Comparison of ENCODE assay signal across 8 cellular contexts in genomic region chr12:132084681-132085635, GRCh38. TPM values are rescaled to one million over a fixed set of nuclear protein-coding genes. Genes with fewer than 3 reads are reported as not detected.
DNase-seq lines count a peak whose midpoint lies in the region; ATAC-seq and TF ChIP-seq lines count a peak whose summit lies in the region.

No MANE protein-coding gene starts in this region.

- WGBS in tibial nerve, 2 donors: 8 to 13% methylated on average over 40 to 47 of the region's 51 CpGs

- H3K9ac ChIP-seq in neural progenitor cell: no peak overlapping the region

- TF ChIP-seq CTCF in fibroblast of villous mesenchyme (IDR thresholded peaks at IDR 0.05; ENCODE audit: insufficient read depth, low read depth, low read length): no peak
- TF ChIP-seq CTCF in neural progenitor cell (IDR thresholded peaks at IDR 0.05): no peak
- TF ChIP-seq CTCF in tibial nerve (IDR thresholded peaks at IDR 0.05): no peak

- H3K4me1 ChIP-seq in neural progenitor cell (peaks cover 4% of the 10 kb centered on the region), tibial nerve (peaks cover 0 to 22% (median 6%) of the 10 kb centered on the region in 4 donors)

- no peaks in the 10 kb centered on the region for H3K27me3 ChIP-seq in neural progenitor cell
- no peaks in the 10 kb centered on the region for H3K27me3 ChIP-seq in tibial nerve

- no peak for TF ChIP-seq POLR2A in tibial nerve (IDR thresholded peaks at IDR 0.05)

- H3K4me1 Mint-ChIP-seq in activated T-helper 17 cell treated with anti-CD3 and anti-CD28 coated beads, Interleukin-2, amount 50 U/mL, for 72 hours: peaks cover 17% of the 10 kb centered on the region
- H3K4me1 Mint-ChIP-seq in neural progenitor cell: peaks cover 23% of the 10 kb centered on the region

- H3K4me2 ChIP-seq in neural progenitor cell: peak overlapping the region; percentile 75

- H3K4me3 Mint-ChIP-seq in activated T-helper 17 cell treated with anti-CD3 and anti-CD28 coated beads, Interleukin-2, amount 50 U/mL, for 72 hours: peak overlapping the region; percentile 94
- H3K4me3 Mint-ChIP-seq in neural progenitor cell: peak overlapping the region; percentile 88

- peaks cover 11% of the 10 kb centered on the region for H4K20me1 ChIP-seq in neural progenitor cell (ENCODE audit: low read depth)

- H3K9me3 Mint-ChIP-seq in activated T-helper 17 cell treated with anti-CD3 and anti-CD28 coated beads, Interleukin-2, amount 50 U/mL, for 72 hours: no peaks in the 10 kb centered on the region
- H3K9me3 Mint-ChIP-seq in neural progenitor cell: no peaks in the 10 kb centered on the region

- H3K9me3 ChIP-seq in neural progenitor cell (ENCODE audit: low read depth) (no peaks in the 10 kb centered on the region), tibial nerve (no peaks in the 10 kb centered on the region)

- H3K79me2 ChIP-seq in neural progenitor cell (ENCODE audit: low read depth): peaks cover 42% of the 10 kb centered on the region

- H3K27ac ChIP-seq in neural progenitor cell: no peak overlapping the region
- peak overlapping the region; percentile 71 to 92 (median 86) for H3K27ac ChIP-seq in tibial nerve

- DNase-seq in COLO668 (lab: John Stamatoyannopoulos, UW; ENCODE audit: unreplicated experiment): peak; percentile 62
- DNase-seq in H4 (ENCODE audit: low spot score): peak; percentile 30
- DNase-seq in OCI-M1 (lab: John Stamatoyannopoulos, UW): peak; percentile 84
- peak; percentile 89 for DNase-seq in fibroblast of villous mesenchyme (ENCODE audit: low read depth)
- DNase-seq in neural progenitor cell (ENCODE audit: low spot score): peak; percentile 90
- DNase-seq in tibial nerve (ENCODE audit: low spot score in 2 of 2): peak in 1 of 2 donors; percentile 19

- peaks cover 19% of the 10 kb centered on the region for H3F3A ChIP-seq in neural progenitor cell (ENCODE audit: low read depth)

- H2AFZ ChIP-seq in neural progenitor cell (replicated peaks): no peak overlapping the region

- H3K36me3 ChIP-seq in neural progenitor cell (no peaks in the 10 kb centered on the region), tibial nerve (peaks cover 0 to 13% (median 0%) of the 10 kb centered on the region in 3 donors)

- peaks cover 16% of the 10 kb centered on the region for H3K36me3 Mint-ChIP-seq in activated T-helper 17 cell treated with anti-CD3 and anti-CD28 coated beads, Interleukin-2, amount 50 U/mL, for 72 hours (ENCODE audit: low read depth)
- H3K36me3 Mint-ChIP-seq in neural progenitor cell: peaks cover 9% of the 10 kb centered on the region

- H3K27ac Mint-ChIP-seq in activated T-helper 17 cell treated with anti-CD3 and anti-CD28 coated beads, Interleukin-2, amount 50 U/mL, for 72 hours: peak overlapping the region; percentile 97
- H3K27ac Mint-ChIP-seq in neural progenitor cell: peak overlapping the region; percentile 90

- ATAC-seq in activated T-helper 17 cell treated with anti-CD3 and anti-CD28 coated beads, Interleukin-2, amount 50 U/mL, for 72 hours (replicated peaks): peak; percentile 54
- no peak for ATAC-seq in GM18502 (IDR thresholded peaks at IDR 0.05; ENCODE audit: poor library complexity, unreplicated experiment)

- TF ChIP-seq EP300 in tibial nerve (IDR thresholded peaks at IDR 0.05): peak in 1 of 2 donors; percentile 15

- H3K27me3 Mint-ChIP-seq in activated T-helper 17 cell treated with anti-CD3 and anti-CD28 coated beads, Interleukin-2, amount 50 U/mL, for 72 hours: no peaks in the 10 kb centered on the region
- peaks cover 5% of the 10 kb centered on the region for H3K27me3 Mint-ChIP-seq in neural progenitor cell (ENCODE audit: insufficient read depth, low read depth)

- H3K4me3 ChIP-seq in fibroblast of villous mesenchyme (ENCODE audit: low read depth, low read length) (peak overlapping the region; percentile 75), neural progenitor cell (peak overlapping the region; percentile 87), tibial nerve (peak overlapping the region; percentile 83 to 98 (median 90))

RNA-seq across cellular contexts. Expression of gene DDX51, which starts 59.2 kb away (rescaled TPM):
- 3.9 and 4.2 TPM in 2 replicates for total RNA-seq in H4 (2014; rRNA removed; shearing (Covaris generic))
- 10 to 100 TPM; 20.7 to 44.5 TPM for total RNA-seq in activated T-helper 17 cell treated with anti-CD3 and anti-CD28 coated beads, Interleukin-2, amount 50 U/mL, for 72 hours
- 8.2 and 11.3 TPM in 2 replicates for total RNA-seq in fibroblast of villous mesenchyme
- total RNA-seq in neural progenitor cell (ENCODE audit: low replicate concordance): 8.5 and 15.5 TPM in 2 replicates
- 10 to 100 TPM; 15.5 to 43.8 (median 28.7) TPM for total RNA-seq in tibial nerve

RNA-seq across cellular contexts. Expression of gene NOC4L, which starts 59.3 kb away (rescaled TPM):
- total RNA-seq in H4 (2014; rRNA removed; shearing (Covaris generic)): 10.5 and 13.4 TPM in 2 replicates
- total RNA-seq in activated T-helper 17 cell treated with anti-CD3 and anti-CD28 coated beads, Interleukin-2, amount 50 U/mL, for 72 hours: 10 to 100 TPM; 17.0 to 39.9 TPM
- total RNA-seq in fibroblast of villous mesenchyme: 12.1 and 14.8 TPM in 2 replicates
- total RNA-seq in neural progenitor cell (ENCODE audit: low replicate concordance): 3.5 and 12.1 TPM in 2 replicates
- 10 to 100 TPM in 3 of 4 donors, 1 to 10 TPM in 1; 8.2 to 24.9 (median 17.0) TPM for total RNA-seq in tibial nerve
